ENCODE assay signal across 8 cellular contexts in the genomic region with DNA sequence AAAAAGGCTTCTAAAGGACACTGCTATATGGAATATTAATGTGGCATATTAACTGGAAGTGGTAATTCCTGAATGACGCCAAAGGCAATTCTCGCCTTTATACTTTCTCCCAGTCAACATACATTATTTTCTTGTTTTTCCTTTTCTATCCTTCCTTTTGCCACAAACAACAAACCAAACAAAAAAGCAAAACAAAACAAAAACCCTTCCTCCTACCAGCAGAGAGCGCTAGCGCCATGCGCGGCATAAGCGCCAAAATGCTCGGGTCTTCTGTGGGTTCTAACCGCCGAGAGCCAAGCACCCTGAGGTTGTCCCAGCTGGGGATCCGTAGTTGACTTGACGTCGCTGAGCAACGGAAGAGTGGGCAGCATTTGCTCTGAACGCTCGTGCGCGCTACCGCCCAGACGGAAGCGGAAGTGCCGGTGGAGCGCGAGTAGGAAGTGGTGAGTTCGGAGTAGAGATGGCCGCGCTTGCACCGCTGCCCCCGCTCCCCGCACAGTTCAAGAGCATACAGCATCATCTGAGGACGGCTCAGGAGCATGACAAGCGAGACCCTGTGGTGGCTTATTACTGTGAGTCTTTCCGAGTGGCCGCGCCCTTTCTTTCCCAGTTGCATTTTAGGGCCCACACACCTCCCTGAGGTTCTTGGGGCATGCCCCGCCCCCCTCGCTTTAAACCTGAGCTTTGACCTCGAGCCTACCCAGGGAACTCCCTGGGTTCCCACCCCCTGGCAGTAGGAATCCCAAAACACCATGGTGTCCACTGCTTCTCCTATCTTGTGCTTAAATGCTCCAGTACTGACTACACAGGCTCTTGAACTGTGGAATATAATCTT. TPM values are rescaled to one million over a fixed set of nuclear protein-coding genes. Genes with fewer than 3 reads are reported as not detected.
DNase-seq lines count a peak whose midpoint lies in the region; ATAC-seq and TF ChIP-seq lines count a peak whose summit lies in the region.

Gene NMBR, minus strand, starts transcription at position 295 of the 835 bp plus-strand sequence. CDS start 58,464 bp downstream, outside the sequence.
A gene with protein sequence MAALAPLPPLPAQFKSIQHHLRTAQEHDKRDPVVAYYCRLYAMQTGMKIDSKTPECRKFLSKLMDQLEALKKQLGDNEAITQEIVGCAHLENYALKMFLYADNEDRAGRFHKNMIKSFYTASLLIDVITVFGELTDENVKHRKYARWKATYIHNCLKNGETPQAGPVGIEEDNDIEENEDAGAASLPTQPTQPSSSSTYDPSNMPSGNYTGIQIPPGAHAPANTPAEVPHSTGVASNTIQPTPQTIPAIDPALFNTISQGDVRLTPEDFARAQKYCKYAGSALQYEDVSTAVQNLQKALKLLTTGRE (plus strand): TSS at position 436 of the 835 bp plus-strand sequence. CDS start 25 bp downstream, at position 461.

- H3K36me3 Mint-ChIP-seq in HFFc6 (ENCODE audit: low read depth): peaks cover 30% of the 10 kb centered on the region
- peaks cover 6% of the 10 kb centered on the region for H3K36me3 Mint-ChIP-seq in activated naive CD4-positive, alpha-beta T cell treated with anti-CD3 and anti-CD28 coated beads, Interleukin-2, amount 50 U/mL, for 24 hours

- no peaks in the 10 kb centered on the region for H3K36me3 ChIP-seq in thymus (ENCODE audit: control insufficient read depth, insufficient read depth)

- H3K27me3 ChIP-seq in thymus (ENCODE audit: control insufficient read depth, insufficient read depth): no peaks in the 10 kb centered on the region

- H3K4me3 Mint-ChIP-seq in HFFc6: peak within 1 kb of the TSS; percentile 96
- peak within 1 kb of the TSS; percentile 93 for H3K4me3 Mint-ChIP-seq in activated naive CD4-positive, alpha-beta T cell treated with anti-CD3 and anti-CD28 coated beads, Interleukin-2, amount 50 U/mL, for 24 hours

- peak within 1 kb of the TSS; percentile 82 for H3K4me3 ChIP-seq in thymus (ENCODE audit: low read length)

- POLR2A ChIA-PET in GM10248 (lab: Yijun Ruan, JAX): no interaction called here

- H3K9me3 ChIP-seq in thymus (ENCODE audit: control insufficient read depth): no peaks in the 10 kb centered on the region

- 1% methylated on average over 38 of the region's 38 CpGs for WGBS in thymus

- ATAC-seq in omental fat pad (ENCODE audit: low FRiP score): peak; percentile 99

- DNase-seq in GM10248 (ENCODE audit: extremely low spot score) (peak; percentile 89), HFFc6 (peak; percentile 99), NAMALWA (ENCODE audit: low spot score) (peak; percentile 99), SK-N-DZ (ENCODE audit: low spot score) (peak; percentile 99), glomerular endothelial cell (ENCODE audit: extremely low read depth, low read depth, low spot score) (peak; percentile 96), omental fat pad (ENCODE audit: low spot score) (peak; percentile 88)

- peak within 1 kb of the TSS; percentile 55 for H3K27ac ChIP-seq in thymus (ENCODE audit: low read depth)

- TF ChIP-seq CTCF in GM10248 (IDR thresholded peaks at IDR 0.05; ENCODE audit: control extremely low read depth, extremely low read depth, low read depth, missing control alignments) (peak; percentile 90), HFFc6 (IDR thresholded peaks at IDR 0.05) (peak; percentile 94), omental fat pad (IDR thresholded peaks at IDR 0.05) (peak in 2 of 3 donors; percentile 30 to 37)

- peak within 1 kb of the TSS; percentile 83 for H3K27ac Mint-ChIP-seq in HFFc6
- H3K27ac Mint-ChIP-seq in activated naive CD4-positive, alpha-beta T cell treated with anti-CD3 and anti-CD28 coated beads, Interleukin-2, amount 50 U/mL, for 24 hours: peak within 1 kb of the TSS; percentile 93

- H3K4me1 Mint-ChIP-seq in HFFc6 (ENCODE audit: low read depth): peaks cover 57% of the 10 kb centered on the region
- peaks cover 62% of the 10 kb centered on the region for H3K4me1 Mint-ChIP-seq in activated naive CD4-positive, alpha-beta T cell treated with anti-CD3 and anti-CD28 coated beads, Interleukin-2, amount 50 U/mL, for 24 hours

- CTCF ChIA-PET in GM10248 (lab: Yijun Ruan, JAX): interaction anchor here (0.6 to 4.2 kb wide), 25 partner anchors 9 to 331 kb away, joined by 3 to 33 read pairs (median 4); no protein-coding TSS in a partner anchor

- no peaks in the 10 kb centered on the region for H3K9me3 Mint-ChIP-seq in HFFc6
- H3K9me3 Mint-ChIP-seq in activated naive CD4-positive, alpha-beta T cell treated with anti-CD3 and anti-CD28 coated beads, Interleukin-2, amount 50 U/mL, for 24 hours: no peaks in the 10 kb centered on the region

- H3K27me3 Mint-ChIP-seq in HFFc6 (ENCODE audit: insufficient read depth): no peaks in the 10 kb centered on the region; the same call in 1 of the 2 replicates
- no peaks in the 10 kb centered on the region for H3K27me3 Mint-ChIP-seq in activated naive CD4-positive, alpha-beta T cell treated with anti-CD3 and anti-CD28 coated beads, Interleukin-2, amount 50 U/mL, for 24 hours

- peaks cover 2% of the 10 kb centered on the region for H3K4me1 ChIP-seq in thymus (ENCODE audit: control insufficient read depth, insufficient read depth, low read length)

RNA-seq across cellular contexts. Expression of gene NMBR, which starts in this region (rescaled TPM):
- total RNA-seq in HFFc6 (2021; fragmentation: NEBNext Ultra II Directional; extraction: Animal tissue kit (Norgen Biotek cat#: 25700)): under 1 TPM in 2 of 6 experiments, not detected in 4; 0.14 to 0.40 TPM
- 0.20 TPM in 1 of 2 replicates, not detected in the other for polyA plus RNA-seq in SK-N-DZ (2014; cell fraction: cytosol; rRNA removed)
- 0.25 TPM in 1 of 2 replicates, not detected in the other for polyA plus RNA-seq in SK-N-DZ (2014; cell fraction: nucleus; rRNA removed)
- total RNA-seq in glomerular endothelial cell (not detected in 2 replicates), omental fat pad (not detected)
- polyA plus RNA-seq in thymus: 0.07 TPM

RNA-seq across cellular contexts. Expression of the second gene that starts in this region (rescaled TPM):
- 10 to 100 TPM; 68.3 to 81.3 (median 77.1) TPM for total RNA-seq in HFFc6 (2021; fragmentation: NEBNext Ultra II Directional; extraction: Animal tissue kit (Norgen Biotek cat#: 25700))
- 79.5 and 85.7 TPM in 2 replicates for polyA plus RNA-seq in SK-N-DZ (2014; cell fraction: cytosol; rRNA removed)
- polyA plus RNA-seq in SK-N-DZ (2014; cell fraction: nucleus; rRNA removed): 45.5 and 51.0 TPM in 2 replicates
- 37.7 and 50.2 TPM in 2 replicates for total RNA-seq in glomerular endothelial cell
- 10 to 100 TPM; 27.4 to 38.5 (median 34.9) TPM for total RNA-seq in omental fat pad
- 35.7 TPM for polyA plus RNA-seq in thymus

Comparison
In these comparisons a context has a peak if more than half of its experiments do, and no peak if none do; other contexts are left out.
1. Peak in every context shown above with its lines: DNase-seq, ATAC-seq, H3K4me3 ChIP-seq and H3K27ac ChIP-seq.
2. CTCF ChIP-seq: peak in every context shown above with its lines; median percentile 94 in HFFc6; 90 in GM10248; 34 in omental fat pad.